Comparison of ENCODE assay signal across 15 cellular contexts in genomic region chr16:1430759-1431496, GRCh38. TPM values are rescaled to one million over a fixed set of nuclear protein-coding genes. Genes with fewer than 3 reads are reported as not detected.
DNase-seq lines count a peak whose midpoint lies in the region; ATAC-seq, FAIRE-seq and TF ChIP-seq lines count a peak whose summit lies in the region.
"Had no signal": no experiment of that assay in that cellular context is flagged by ENCODE, and none has a peak within 500 bp of the region (broad histone marks: within the 10 kb centered on the region; RNA-seq: fewer than 3 reads in every experiment).

Gene PERCC1, plus strand, starts transcription at chr16:1431078. Its CDS starts 1,516 bp downstream, at chr16:1432594.

- H2BK15ac ChIP-seq in H9 (ENCODE audit: low read depth, low read length), result no peak within 1 kb of the TSS

- WGBS in H9 (ENCODE audit: extremely low coverage, insufficient read length, low lambda C conversion rate), result no CpG with 5 or more reads among the region's 35 CpGs

- peak within 1 kb of the TSS in 2 of 3 experiments; percentile 77 to 92; a peak in 2 of 7 replicates for H3K27ac Mint-ChIP-seq in H9
- no peak within 1 kb of the TSS for H3K27ac Mint-ChIP-seq in stimulated activated naive B cell treated with anti-CD40 and anti-IgM and Interleukin-4, amounts not matched to agents 10 μg/mL and 1 μg/mL and 100 μg/mL, for 72 hours
- H3K27ac Mint-ChIP-seq in activated T-helper 2 cell treated with anti-CD3 and anti-CD28 coated beads, Interferon-gamma antibody, Interleukin-2, Interleukin-4, amounts not matched to agents 10 μg/mL and 5 μg/mL and 100 μg/mL, durations not matched to agents 14 hours and 24 hours and 36 hours, result no peak within 1 kb of the TSS
- H3K27ac Mint-ChIP-seq: activated CD8-positive, alpha-beta memory T cell treated with anti-CD3 and anti-CD28 coated beads, Interleukin-2, amount 10 ng/mL, durations not matched to agents 7 days and 5 days had no signal

- H3K18ac ChIP-seq in H9 (ENCODE audit: insufficient read length, low read depth, low read length), result no peak within 1 kb of the TSS

- H4K8ac ChIP-seq in H9 (replicated peaks; ENCODE audit: insufficient read length, low read depth, low read length), result no peak within 1 kb of the TSS

- peak within 1 kb of the TSS; percentile 67 to 99 (median 94) for H3K4me2 ChIP-seq in BLaER1 treated with 17β-estradiol and CSF1 and Interleukin-3, amounts not matched to agents 10 nM and 100 nM
- no peak within 1 kb of the TSS for H3K4me2 ChIP-seq in H9 (ENCODE audit: insufficient read depth, insufficient read length, low read length)
- H3K4me2 ChIP-seq: smooth muscle cell had no signal

- no peak within 1 kb of the TSS for H2AK5ac ChIP-seq in H9 (ENCODE audit: insufficient read length, low read length)

- CTCF ChIA-PET in Panc1 (lab: Charles Lee), result interaction anchor here (0.6 kb wide), 1 partner anchor 24 kb away, joined by 3 read pairs; no protein-coding TSS in a partner anchor

- peak within 1 kb of the TSS in 8 of 10 experiments; percentile 43 to 66 (median 55); a peak in 16 of 20 replicates for H3K4me3 ChIP-seq in BLaER1 treated with 17β-estradiol and CSF1 and Interleukin-3, amounts not matched to agents 10 nM and 100 nM
- no peak within 1 kb of the TSS for H3K4me3 ChIP-seq in Panc1 (ENCODE audit: low read depth in 2 of 2, low read length in 2 of 2)
- no peak within 1 kb of the TSS for H3K4me3 ChIP-seq in kidney (ENCODE audit: low read length in 2 of 2)
- H3K4me3 ChIP-seq: HAP-1, smooth muscle cell had no signal

- no peak within 1 kb of the TSS for H4K91ac ChIP-seq in H9 (ENCODE audit: insufficient read length, low read depth, low read length)

- H3K9ac ChIP-seq in BLaER1 treated with 17β-estradiol and CSF1 and Interleukin-3, amounts not matched to agents 10 nM and 100 nM, result peak within 1 kb of the TSS; percentile 56 to 80 (median 77); a peak in 21 of 22 replicates
- H3K9ac ChIP-seq in H9 (ENCODE audit: extremely low read depth, insufficient read length, low read length) (no peak within 1 kb of the TSS), kidney (ENCODE audit: low read length in 2 of 2) (no peak within 1 kb of the TSS)

- H3K9me3 ChIP-seq in BLaER1 treated with 17β-estradiol and CSF1 and Interleukin-3, amounts not matched to agents 10 nM and 100 nM (replicated peaks in 1 of 11), result no peaks in the 10 kb centered on the region
- H3K9me3 ChIP-seq in H9 (ENCODE audit: control insufficient read depth, low read depth, low read length) (no peaks in the 10 kb centered on the region), Panc1 (ENCODE audit: control insufficient read depth, insufficient read depth, low read depth, low read length) (no peaks in the 10 kb centered on the region), kidney (ENCODE audit: control insufficient read depth in 1 of 2, low read length in 2 of 2) (no peaks in the 10 kb centered on the region)
- H3K9me3 ChIP-seq: HAP-1 had no signal

- DNase-seq in H9 (no peak), Panc1 (ENCODE audit: low read depth, low spot score) (no peak), kidney (peak; percentile 70), foreskin keratinocyte (no peak), pons (ENCODE audit: low spot score) (no peak)
- no peak for DNase-seq in stimulated activated naive B cell treated with anti-CD40 and anti-IgM and Interleukin-4, amounts not matched to agents 10 μg/mL and 1 μg/mL and 100 μg/mL, for 72 hours
- no peak for DNase-seq in activated T-helper 2 cell treated with anti-CD3 and anti-CD28 coated beads, Interferon-gamma antibody, Interleukin-2, Interleukin-4, amounts not matched to agents 10 μg/mL and 5 μg/mL and 100 μg/mL, durations not matched to agents 14 hours and 24 hours and 36 hours (ENCODE audit: low spot score)
- DNase-seq: activated CD8-positive, alpha-beta memory T cell treated with anti-CD3 and anti-CD28 coated beads, Interleukin-2, amount 10 ng/mL, durations not matched to agents 7 days and 5 days; stimulated activated naive CD4-positive, alpha-beta T cell treated with Interleukin-2 at 50 U/mL for 16 hours; T-helper 1 cell had no signal

- H3T11ph ChIP-seq in H9 (ENCODE audit: low read length), result no peak within 1 kb of the TSS

- intact Hi-C loops in Panc1 (cut with micrococcal nuclease; ENCODE audit: unreplicated experiment) (no loop called here), kidney (cut with DNase I) (no loop called here)
- intact Hi-C loops in activated T-helper 2 cell treated with anti-CD3 and anti-CD28 coated beads, Interferon-gamma antibody, Interleukin-2, Interleukin-4, amounts not matched to agents 10 μg/mL and 5 μg/mL and 100 μg/mL, durations not matched to agents 14 hours and 24 hours and 36 hours (cut with micrococcal nuclease), result no loop called here

- TF ChIP-seq CTCF in H9 (conservative IDR thresholded peaks at IDR 0.05), result no peak
- TF ChIP-seq CTCF in Panc1 (IDR thresholded peaks at IDR 0.05), result peak; percentile 35; the same call in 1 of the 2 replicates
- TF ChIP-seq CTCF in kidney (IDR thresholded peaks at IDR 0.05; ENCODE audit: borderline replicate concordance, extremely low read depth, insufficient read depth), result no peak
- TF ChIP-seq CTCF in foreskin keratinocyte (conservative IDR thresholded peaks at IDR 0.05), result no peak

- no peaks in the 10 kb centered on the region for H3K23me2 ChIP-seq in H9 (ENCODE audit: insufficient read length, low read depth, low read length, poor library complexity, severe bottlenecking)

- no peak within 1 kb of the TSS for H2BK120ac ChIP-seq in H9 (ENCODE audit: low read depth, low read length, poor library complexity, severe bottlenecking)

- no peaks in the 10 kb centered on the region for H3K9me3 Mint-ChIP-seq in H9
- H3K9me3 Mint-ChIP-seq in stimulated activated naive B cell treated with anti-CD40 and anti-IgM and Interleukin-4, amounts not matched to agents 10 μg/mL and 1 μg/mL and 100 μg/mL, for 72 hours, result no peaks in the 10 kb centered on the region
- no peaks in the 10 kb centered on the region for H3K9me3 Mint-ChIP-seq in activated T-helper 2 cell treated with anti-CD3 and anti-CD28 coated beads, Interferon-gamma antibody, Interleukin-2, Interleukin-4, amounts not matched to agents 10 μg/mL and 5 μg/mL and 100 μg/mL, durations not matched to agents 14 hours and 24 hours and 36 hours

- H3K27me3 ChIP-seq in BLaER1 treated with 17β-estradiol and CSF1 and Interleukin-3, amounts not matched to agents 10 nM and 100 nM, result peaks cover 0 to 4% (median 0%) of the 10 kb centered on the region in 11 experiments; a peak in 1 of 22 replicates
- H3K27me3 ChIP-seq in H9 (ENCODE audit: insufficient read depth, low read length), result no peaks in the 10 kb centered on the region
- H3K27me3 ChIP-seq in Panc1 (ENCODE audit: control insufficient read depth, insufficient read depth, low read length), result no peaks in the 10 kb centered on the region
- H3K27me3 ChIP-seq in foreskin keratinocyte, result no peaks in the 10 kb centered on the region

- no peak within 1 kb of the TSS for H2BK5ac ChIP-seq in H9 (ENCODE audit: insufficient read length, low read length)

- peak within 1 kb of the TSS in 1 of 2 experiments; percentile 55; a peak in 1 of 5 replicates for H3K4me3 Mint-ChIP-seq in H9
- no peak within 1 kb of the TSS for H3K4me3 Mint-ChIP-seq in stimulated activated naive B cell treated with anti-CD40 and anti-IgM and Interleukin-4, amounts not matched to agents 10 μg/mL and 1 μg/mL and 100 μg/mL, for 72 hours
- no peak within 1 kb of the TSS for H3K4me3 Mint-ChIP-seq in activated T-helper 2 cell treated with anti-CD3 and anti-CD28 coated beads, Interferon-gamma antibody, Interleukin-2, Interleukin-4, amounts not matched to agents 10 μg/mL and 5 μg/mL and 100 μg/mL, durations not matched to agents 14 hours and 24 hours and 36 hours (ENCODE audit: low read depth)
- H3K4me3 Mint-ChIP-seq: activated CD8-positive, alpha-beta memory T cell treated with anti-CD3 and anti-CD28 coated beads, Interleukin-2, amount 10 ng/mL, durations not matched to agents 7 days and 5 days had no signal

- H2BK12ac ChIP-seq in H9 (ENCODE audit: insufficient read length, low read depth, low read length), result no peak within 1 kb of the TSS

- H4K20me1 ChIP-seq in BLaER1 treated with 17β-estradiol and CSF1 and Interleukin-3, amounts not matched to agents 10 nM and 100 nM, result no peaks in the 10 kb centered on the region
- H4K20me1 ChIP-seq in H9 (ENCODE audit: control insufficient read depth, insufficient read depth, insufficient read length), result no peaks in the 10 kb centered on the region

- H2AFZ ChIP-seq in H9 (ENCODE audit: low read length), result no peak within 1 kb of the TSS

- no peaks in the 10 kb centered on the region; a peak in 1 of 22 replicates for H3K36me3 ChIP-seq in BLaER1 treated with 17β-estradiol and CSF1 and Interleukin-3, amounts not matched to agents 10 nM and 100 nM
- H3K36me3 ChIP-seq in Panc1 (ENCODE audit: control insufficient read depth, insufficient read depth, low read length), result no peaks in the 10 kb centered on the region
- no peaks in the 10 kb centered on the region for H3K36me3 ChIP-seq in kidney (ENCODE audit: control insufficient read depth in 1 of 2, insufficient read depth in 2 of 2, low read length in 2 of 2)
- H3K36me3 ChIP-seq: HAP-1 had no signal

- H3K36me3 Mint-ChIP-seq in H9 (ENCODE audit: insufficient read depth in 1 of 3, low read depth in 3 of 3), result no peaks in the 10 kb centered on the region
- H3K36me3 Mint-ChIP-seq in stimulated activated naive B cell treated with anti-CD40 and anti-IgM and Interleukin-4, amounts not matched to agents 10 μg/mL and 1 μg/mL and 100 μg/mL, for 72 hours, result peaks cover 0 to 2% of the 10 kb centered on the region in 2 donors
- H3K36me3 Mint-ChIP-seq in activated T-helper 2 cell treated with anti-CD3 and anti-CD28 coated beads, Interferon-gamma antibody, Interleukin-2, Interleukin-4, amounts not matched to agents 10 μg/mL and 5 μg/mL and 100 μg/mL, durations not matched to agents 14 hours and 24 hours and 36 hours (ENCODE audit: low read depth), result no peaks in the 10 kb centered on the region
- H3K36me3 Mint-ChIP-seq: activated CD8-positive, alpha-beta memory T cell treated with anti-CD3 and anti-CD28 coated beads, Interleukin-2, amount 10 ng/mL, durations not matched to agents 7 days and 5 days had no signal

- peaks cover 48 to 88% (median 72%) of the 10 kb centered on the region in 10 experiments for H3K4me1 ChIP-seq in BLaER1 treated with 17β-estradiol and CSF1 and Interleukin-3, amounts not matched to agents 10 nM and 100 nM
- H3K4me1 ChIP-seq in H9 (ENCODE audit: insufficient read depth, low read length) (no peaks in the 10 kb centered on the region), Panc1 (ENCODE audit: control insufficient read depth, insufficient read depth, low read length) (no peaks in the 10 kb centered on the region), kidney (ENCODE audit: control insufficient read depth in 1 of 2, insufficient read depth in 1 of 2, low read depth in 1 of 2, low read length in 2 of 2) (no peaks in the 10 kb centered on the region), foreskin keratinocyte (no peaks in the 10 kb centered on the region)
- H3K4me1 ChIP-seq: HAP-1 had no signal

- no peak within 1 kb of the TSS for H3K23ac ChIP-seq in H9 (ENCODE audit: insufficient read length, low read depth, low read length)

- POLR2A ChIA-PET in Panc1 (lab: Charles Lee), result no interaction called here

- ATAC-seq in Panc1 (peak; percentile 50; the same call in 1 of the 2 replicates), foreskin keratinocyte (no peak)
- ATAC-seq in stimulated activated naive B cell treated with anti-CD40 and anti-IgM and Interleukin-4, amounts not matched to agents 10 μg/mL and 1 μg/mL and 100 μg/mL, for 72 hours (replicated peaks), result no peak
- ATAC-seq: activated CD8-positive, alpha-beta memory T cell treated with anti-CD3 and anti-CD28 coated beads, Interleukin-2, amount 10 ng/mL, durations not matched to agents 7 days and 5 days had no signal

- no peak for FAIRE-seq in kidney (lab: Jason Lieb, UNC)

- no peaks in the 10 kb centered on the region for H3K79me1 ChIP-seq in H9 (ENCODE audit: insufficient read depth, low read depth, low read length, poor library complexity, severe bottlenecking)

- no peaks in the 10 kb centered on the region; a peak in 1 of 4 replicates for H3K4me1 Mint-ChIP-seq in H9
- peaks cover 10 to 18% of the 10 kb centered on the region in 2 donors for H3K4me1 Mint-ChIP-seq in stimulated activated naive B cell treated with anti-CD40 and anti-IgM and Interleukin-4, amounts not matched to agents 10 μg/mL and 1 μg/mL and 100 μg/mL, for 72 hours
- no peaks in the 10 kb centered on the region for H3K4me1 Mint-ChIP-seq in activated T-helper 2 cell treated with anti-CD3 and anti-CD28 coated beads, Interferon-gamma antibody, Interleukin-2, Interleukin-4, amounts not matched to agents 10 μg/mL and 5 μg/mL and 100 μg/mL, durations not matched to agents 14 hours and 24 hours and 36 hours (ENCODE audit: low read depth)
- H3K4me1 Mint-ChIP-seq: activated CD8-positive, alpha-beta memory T cell treated with anti-CD3 and anti-CD28 coated beads, Interleukin-2, amount 10 ng/mL, durations not matched to agents 7 days and 5 days had no signal

- no TSS peak for BruUV-seq in Panc1 (replicated peaks; lab: Mats Ljungman, UMichigan)

- no peak within 1 kb of the TSS for H2BK20ac ChIP-seq in H9 (ENCODE audit: low read depth, low read length, poor library complexity, severe bottlenecking)

- H3K56ac ChIP-seq in H9 (ENCODE audit: insufficient read length, low read depth, low read length), result no peak within 1 kb of the TSS

- H3K27me3 Mint-ChIP-seq in H9 (ENCODE audit: low read depth), result no peaks in the 10 kb centered on the region; the same call in 1 of the 2 replicates
- peaks cover 0 to 5% of the 10 kb centered on the region in 2 donors for H3K27me3 Mint-ChIP-seq in stimulated activated naive B cell treated with anti-CD40 and anti-IgM and Interleukin-4, amounts not matched to agents 10 μg/mL and 1 μg/mL and 100 μg/mL, for 72 hours
- H3K27me3 Mint-ChIP-seq in activated T-helper 2 cell treated with anti-CD3 and anti-CD28 coated beads, Interferon-gamma antibody, Interleukin-2, Interleukin-4, amounts not matched to agents 10 μg/mL and 5 μg/mL and 100 μg/mL, durations not matched to agents 14 hours and 24 hours and 36 hours (ENCODE audit: low read depth), result no peaks in the 10 kb centered on the region
- H3K27me3 Mint-ChIP-seq: activated CD8-positive, alpha-beta memory T cell treated with anti-CD3 and anti-CD28 coated beads, Interleukin-2, amount 10 ng/mL, durations not matched to agents 7 days and 5 days had no signal

- H3K4ac ChIP-seq in H9 (ENCODE audit: low read depth, low read length), result no peak within 1 kb of the TSS

- in situ Hi-C loops in Panc1 (cut with HindIII; ENCODE audit: low pct_unique_long_range_greater_than_20kb, low sequenced_read_pairs), result no loop called here

- peak within 1 kb of the TSS in 10 of 11 experiments; percentile 5 to 84 (median 78); a peak in 20 of 22 replicates for H3K27ac ChIP-seq in BLaER1 treated with 17β-estradiol and CSF1 and Interleukin-3, amounts not matched to agents 10 nM and 100 nM
- H3K27ac ChIP-seq in H9 (ENCODE audit: insufficient read length, low read depth, low read length), result no peak within 1 kb of the TSS
- H3K27ac ChIP-seq in Panc1 (ENCODE audit: low read length), result no peak within 1 kb of the TSS
- H3K27ac ChIP-seq in kidney (ENCODE audit: low read depth in 2 of 2, low read length in 2 of 2), result no peak within 1 kb of the TSS
- H3K27ac ChIP-seq in foreskin keratinocyte, result no peak within 1 kb of the TSS

- no peak within 1 kb of the TSS for H3K14ac ChIP-seq in H9 (ENCODE audit: insufficient read depth, low read length)

- no peaks in the 10 kb centered on the region for H3K79me2 ChIP-seq in H9 (ENCODE audit: insufficient read depth, low read length)

- no peak within 1 kb of the TSS for H4K5ac ChIP-seq in H9 (ENCODE audit: insufficient read length, low read depth, low read length)

RNA-seq across cellular contexts. Expression of gene PERCC1, which starts in this region (rescaled TPM):
- total RNA-seq in H9 (2021) (not detected in 2 replicates), Panc1 (2021; ENCODE audit: unreplicated experiment) (not detected), kidney (not detected), foreskin keratinocyte (not detected in 2 replicates)
- polyA plus RNA-seq in Panc1 (2012; ENCODE audit: insufficient read length), result 0.40 TPM
- polyA plus RNA-seq in kidney (ENCODE audit: insufficient read depth, low read depth, low replicate concordance) (not detected), foreskin keratinocyte (not detected in 2 replicates)
- not detected in 2 replicates for total RNA-seq in activated T-helper 2 cell treated with anti-CD3 and anti-CD28 coated beads, Interferon-gamma antibody, Interleukin-2, Interleukin-4, amounts not matched to agents 10 μg/mL and 5 μg/mL and 100 μg/mL, durations not matched to agents 14 hours and 24 hours and 36 hours
- total RNA-seq: Daoy, fibroblast of villous mesenchyme, smooth muscle cell had no signal
- polyA plus RNA-seq: smooth muscle cell had no signal

Comparison
In these comparisons a context has a peak if more than half of its experiments do, and no peak if none do; other contexts are left out.
1. Peak in ATAC-seq in Panc1; RNA of the gene not detected or under 1 TPM.
2. Peak in DNase-seq in kidney; RNA of the gene not detected or under 1 TPM.
3. H3K27ac ChIP-seq: peak in BLaER1 treated with 17β-estradiol and CSF1 and Interleukin-3, amounts not matched to agents 10 nM and 100 nM (10 of 11); none in H9 (single experiment), Panc1 (single experiment), kidney (0 of 2) and foreskin keratinocyte (single experiment).
4. H3K4me3 ChIP-seq: peak in BLaER1 treated with 17β-estradiol and CSF1 and Interleukin-3, amounts not matched to agents 10 nM and 100 nM (8 of 10); none in Panc1 (0 of 2) and kidney (0 of 2).
5. H3K9ac ChIP-seq: peak in BLaER1 treated with 17β-estradiol and CSF1 and Interleukin-3, amounts not matched to agents 10 nM and 100 nM (11 of 11); none in H9 (single experiment) and kidney (0 of 2).
6. H3K27ac Mint-ChIP-seq: peak in H9 (2 of 3); none in stimulated activated naive B cell treated with anti-CD40 and anti-IgM and Interleukin-4, amounts not matched to agents 10 μg/mL and 1 μg/mL and 100 μg/mL, for 72 hours (single experiment) and activated T-helper 2 cell treated with anti-CD3 and anti-CD28 coated beads, Interferon-gamma antibody, Interleukin-2, Interleukin-4, amounts not matched to agents 10 μg/mL and 5 μg/mL and 100 μg/mL, durations not matched to agents 14 hours and 24 hours and 36 hours (single experiment).